In the genomic region with DNA sequence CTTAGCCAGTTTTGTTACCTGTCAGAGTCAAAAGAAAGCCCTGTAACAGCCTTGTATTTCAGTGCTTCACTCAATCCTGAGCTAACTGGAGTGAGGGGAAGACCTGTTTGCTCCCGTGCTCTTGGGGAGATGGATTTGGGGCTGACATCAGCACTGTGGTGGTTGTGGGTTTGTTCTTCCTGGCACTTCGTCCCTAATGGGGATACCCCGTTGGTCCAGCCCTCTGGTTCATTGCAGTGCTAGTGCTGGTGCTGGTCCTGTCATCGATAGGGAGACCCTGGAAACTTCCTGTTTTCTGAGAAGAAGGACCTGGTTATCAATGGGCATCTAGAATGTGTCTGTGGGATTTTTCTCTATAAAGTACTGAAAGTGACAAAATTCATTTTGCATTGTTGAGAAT, we compare ENCODE assay signal across 17 cellular contexts.
A peak's percentile ranks its signal among the peaks of the same experiment; 100 is the strongest.
DNase-seq lines count a peak whose midpoint lies in the region; ATAC-seq, FAIRE-seq and TF ChIP-seq lines count a peak whose summit lies in the region.
"Had no signal": no experiment of that assay in that cellular context is flagged by ENCODE, and none has a peak within 500 bp of the region (broad histone marks: within the 10 kb centered on the region; RNA-seq: fewer than 3 reads in every experiment).

No MANE protein-coding gene starts in this region.

- DNase-seq in HepG2 (ENCODE audit: low spot score) (no peak), OCI-M1 (lab: John Stamatoyannopoulos, UW) (peak; percentile 54), heart right ventricle (no peak), A172 (ENCODE audit: low spot score) (no peak)
- no peak for DNase-seq in stimulated activated CD4-positive, alpha-beta T cell treated with anti-CD3 and anti-CD28 coated beads, Interleukin-4, amount 100 ng/mL, for 4 hours
- DNase-seq: ACHN; AML-193; DMS 273 treated with DMSO at 0.1 percent for 48 hours; HCEC 1CT; NCI-H1105 treated with DMSO at 0.1 percent for 48 hours; NCI-H187 treated with DMSO at 0.1 percent for 48 hours; NCI-H345; NK-92 treated with Interleukin-12 subunit alpha and Interleukin-12 subunit beta, amount 100 ng/mL, for 24 hours; SJCRH30 had no signal

- no TSS peak for BruUV-seq in HepG2 (replicated peaks; lab: Mats Ljungman, UMichigan)

- peaks cover 0 to 17% (median 5%) of the 10 kb centered on the region in 4 donors for H3K4me1 ChIP-seq in liver (ENCODE audit: control insufficient read depth in 4 of 4, insufficient read depth in 4 of 4, low read length in 3 of 4)
- H3K4me1 ChIP-seq in HepG2 (ENCODE audit: insufficient read depth, low read length) = no peaks in the 10 kb centered on the region
- H3K4me1 ChIP-seq in heart right ventricle = peaks cover 0 to 18% (median 0%) of the 10 kb centered on the region in 9 donors

- H3K9me3 ChIP-seq in liver (ENCODE audit: control insufficient read depth in 4 of 4, low read length in 3 of 4) = no peaks in the 10 kb centered on the region
- H3K9me3 ChIP-seq in HepG2 (ENCODE audit: low read length) = no peaks in the 10 kb centered on the region
- H3K9me3 ChIP-seq in heart right ventricle = no peaks in the 10 kb centered on the region
- H3K9me3 ChIP-seq: SJCRH30 had no signal

- no peak for FAIRE-seq in HepG2 (lab: Jason Lieb, UNC)

- TF ChIP-seq EP300 in HepG2 (IDR thresholded peaks at IDR 0.05; ENCODE audit: low read depth in 2 of 2, low read length in 2 of 2) (no peak), HepG2 (CRISPR knock-in tag; IDR thresholded peaks at IDR 0.05; ENCODE audit: borderline replicate concordance) (no peak)

- H3K9ac ChIP-seq in liver (ENCODE audit: low read depth in 1 of 2, low read length in 2 of 2) (peak overlapping the region in 1 of 2 donors; percentile 81), HepG2 (ENCODE audit: insufficient read depth, low read depth, low read length) (no peak overlapping the region)
- H3K9ac ChIP-seq: KMS-11 had no signal

- in situ Hi-C loops in HepG2 (cut with HindIII; ENCODE audit: extremely low pct_ligation_motif_present, low pct_unique_long_range_greater_than_20kb) = no loop called here

- TF ChIP-seq CTCF in liver (IDR thresholded peaks at IDR 0.05; ENCODE audit: low read depth, low read length, missing input control) = no peak
- TF ChIP-seq CTCF in HepG2 (CRISPR knock-in tag; IDR thresholded peaks at IDR 0.05) = no peak
- no peak for TF ChIP-seq CTCF in heart right ventricle (IDR thresholded peaks at IDR 0.05)

- intact Hi-C loops in HepG2 (cut with micrococcal nuclease; ENCODE audit: unreplicated experiment) = no loop called here
- intact Hi-C loops in heart right ventricle (cut with DNase I) = loop anchor here in 2 of 10 donors (5.0 kb wide), 1 partner anchor 59 kb away; no protein-coding TSS in a partner anchor

- H3K79me2 ChIP-seq in HepG2 (ENCODE audit: insufficient read depth, low read length) = no peaks in the 10 kb centered on the region

- H3K27ac ChIP-seq in liver (ENCODE audit: low read depth in 1 of 2, low read length in 2 of 2) (peak overlapping the region; percentile 50 to 84), HepG2 (ENCODE audit: extremely low read length, insufficient read depth, low read length) (no peak overlapping the region), heart right ventricle (peak overlapping the region in 6 of 10 donors; percentile 9 to 57 (median 44))
- H3K27ac ChIP-seq: KMS-11, SJCRH30 had no signal

- no peak overlapping the region for H2AFZ ChIP-seq in HepG2 (ENCODE audit: low read length)

- no peaks in the 10 kb centered on the region for H4K20me1 ChIP-seq in HepG2 (ENCODE audit: insufficient read depth, low read length)

- peak overlapping the region in 1 of 3 donors; percentile 72 for H3K4me3 ChIP-seq in liver (ENCODE audit: low read depth in 1 of 3, low read length in 3 of 3)
- H3K4me3 ChIP-seq in HepG2 (replicated peaks in 1 of 3; ENCODE audit: insufficient read depth in 1 of 3, low read depth in 2 of 3, low read length in 3 of 3) = no peak overlapping the region
- H3K4me3 ChIP-seq in heart right ventricle = no peak overlapping the region
- H3K4me3 ChIP-seq: SJCRH30 had no signal

- TF ChIP-seq RAD21 in liver (IDR thresholded peaks at IDR 0.05) (no peak), HepG2 (CRISPR knock-in tag; IDR thresholded peaks at IDR 0.05) (no peak)

- 56% methylated on average over 4 of the region's 4 CpGs for WGBS in liver
- WGBS in HepG2 (ENCODE audit: low lambda C conversion rate) = 97% methylated on average over 4 of the region's 4 CpGs
- WGBS in heart right ventricle, 2 donors = 79% methylated on average over 4 of the region's 4 CpGs

- ATAC-seq in HepG2 (no peak), heart right ventricle (peak in 1 of 8 donors; percentile 41), HG03354 (IDR thresholded peaks at IDR 0.05; ENCODE audit: poor library complexity, severe bottlenecking, unreplicated experiment) (no peak)

- CTCF ChIA-PET in HepG2 (lab: Yijun Ruan, JAX; ENCODE audit: low intra/inter-chr PET ratio, low total read pairs) = no interaction called here

- no peak overlapping the region for H3K4me2 ChIP-seq in HepG2 (ENCODE audit: low read depth, low read length)
- H3K4me2 ChIP-seq: KMS-11 had no signal

- no peaks in the 10 kb centered on the region for H3K36me3 ChIP-seq in liver (ENCODE audit: control insufficient read depth in 4 of 4, insufficient read depth in 3 of 4, low read depth in 1 of 4, low read length in 3 of 4)
- H3K36me3 ChIP-seq in HepG2 (replicated peaks in 1 of 2; ENCODE audit: control insufficient read depth in 1 of 2, insufficient read depth in 2 of 2, low read length in 2 of 2) = no peaks in the 10 kb centered on the region
- no peaks in the 10 kb centered on the region for H3K36me3 ChIP-seq in heart right ventricle
- H3K36me3 ChIP-seq: SJCRH30 had no signal

- TF ChIP-seq POLR2A in HepG2 (IDR thresholded peaks at IDR 0.05; ENCODE audit: insufficient read depth in 1 of 2, low read depth in 2 of 2, low read length in 2 of 2) = no peak

- H3K27me3 ChIP-seq in liver (ENCODE audit: control insufficient read depth in 4 of 4, insufficient read depth in 4 of 4, low read length in 3 of 4) (no peaks in the 10 kb centered on the region), HepG2 (ENCODE audit: control insufficient read depth in 1 of 2, insufficient read depth in 2 of 2, low read length in 2 of 2) (no peaks in the 10 kb centered on the region), heart right ventricle (no peaks in the 10 kb centered on the region)
- H3K27me3 ChIP-seq: SJCRH30 had no signal

- POLR2A ChIA-PET in HepG2 (lab: Yijun Ruan, JAX) = no interaction called here

TF ChIP-seq in liver, 16 proteins besides CTCF, POLR2A, EP300 and RAD21 (continues in another document):
- TF ChIP-seq GABPA (IDR thresholded peaks at IDR 0.05 in 1 of 2, conservative IDR thresholded peaks at IDR 0.05 in 1 of 2) (no peak), HNF4A (conservative IDR thresholded peaks at IDR 0.05) (no peak), SP1 (IDR thresholded peaks at IDR 0.05) (no peak), NR2F2 (IDR thresholded peaks at IDR 0.05) (no peak)
- TF ChIP-seq, protein P1, sequence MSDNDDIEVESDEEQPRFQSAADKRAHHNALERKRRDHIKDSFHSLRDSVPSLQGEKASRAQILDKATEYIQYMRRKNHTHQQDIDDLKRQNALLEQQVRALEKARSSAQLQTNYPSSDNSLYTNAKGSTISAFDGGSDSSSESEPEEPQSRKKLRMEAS (IDR thresholded peaks at IDR 0.05) = no peak

TF ChIP-seq in HepG2, 621 proteins besides CTCF, POLR2A, EP300 and RAD21:
- no peak for TF ChIP-seq MIER2 (CRISPR knock-in tag; IDR thresholded peaks at IDR 0.05)
